In genomic region chrX:151178746-151179145, GRCh38 we compare ENCODE assay signal across 20 cellular contexts. TPM values are rescaled to one million over a fixed set of nuclear protein-coding genes. Genes with fewer than 3 reads are reported as not detected.
DNase-seq lines count a peak whose midpoint lies in the region; ATAC-seq and TF ChIP-seq lines count a peak whose summit lies in the region.
"Had no signal": no experiment of that assay in that cellular context is flagged by ENCODE, and none has a peak within 500 bp of the region (broad histone marks: within the 10 kb centered on the region; RNA-seq: fewer than 3 reads in every experiment).

No MANE protein-coding gene starts in this region.

- H3K27me3 ChIP-seq in HUES64 (ENCODE audit: insufficient read depth, low read length) (peaks cover 64% of the 10 kb centered on the region), iPS DF 6.9 (ENCODE audit: control insufficient read depth, insufficient read depth, low read length) (peaks cover 21% of the 10 kb centered on the region), neural progenitor cell (peaks cover 99% of the 10 kb centered on the region), SK-N-SH (ENCODE audit: insufficient read depth) (peaks cover 50% of the 10 kb centered on the region; the same call in 1 of the 2 replicates), heart left ventricle (peaks cover 0 to 80% (median 30%) of the 10 kb centered on the region in 9 donors)

- intact Hi-C loops in Calu3 (cut with micrococcal nuclease; ENCODE audit: unreplicated experiment) (no loop called here), heart left ventricle (cut with DNase I) (no loop called here)

- no TSS peak for BruUV-seq in Calu3 (replicated peaks; lab: Mats Ljungman, UMichigan)

- no peak for TF ChIP-seq POLR2A in heart left ventricle (IDR thresholded peaks at IDR 0.05)

- H3F3A ChIP-seq in neural progenitor cell (ENCODE audit: low read depth): no peaks in the 10 kb centered on the region
- no peaks in the 10 kb centered on the region for H3F3A ChIP-seq in SK-N-SH (replicated peaks; ENCODE audit: insufficient read depth)

- peak overlapping the region; percentile 74 for H3K4me2 ChIP-seq in neural progenitor cell
- no peak overlapping the region for H3K4me2 ChIP-seq in SK-N-SH

- H3K9ac ChIP-seq in HUES64 (ENCODE audit: low read depth, low read length): no peak overlapping the region
- no peak overlapping the region for H3K9ac ChIP-seq in neural progenitor cell
- H3K9ac ChIP-seq in SK-N-SH: no peak overlapping the region

- ATAC-seq in heart left ventricle: no peak
- ATAC-seq: SK-N-SH treated with all-trans-retinoic acid at 6 μM for 48 hours had no signal

- no peak for TF ChIP-seq EP300 in SK-N-SH (IDR thresholded peaks at IDR 0.05; ENCODE audit: borderline replicate concordance in 1 of 2, low read depth in 1 of 2, low read length in 1 of 2)

- H3K4me1 ChIP-seq in HUES64 (ENCODE audit: insufficient read depth, low read length): peaks cover 5% of the 10 kb centered on the region; the same call in 1 of the 2 replicates
- peaks cover 2% of the 10 kb centered on the region for H3K4me1 ChIP-seq in iPS DF 6.9 (ENCODE audit: control insufficient read depth, insufficient read depth, low read length)
- H3K4me1 ChIP-seq in neural progenitor cell: peaks cover 6% of the 10 kb centered on the region
- H3K4me1 ChIP-seq in SK-N-SH (ENCODE audit: control insufficient read depth in 1 of 2, insufficient read depth in 2 of 2, low read depth in 1 of 2, low read length in 1 of 2): no peaks in the 10 kb centered on the region
- H3K4me1 ChIP-seq in heart left ventricle: peaks cover 0 to 10% (median 0%) of the 10 kb centered on the region in 12 donors

- TF ChIP-seq RAD21 in SK-N-SH (IDR thresholded peaks at IDR 0.05; ENCODE audit: low read length): no peak

- H3K4me3 Mint-ChIP-seq in Calu3 (ENCODE audit: low read depth, unreplicated experiment): peak overlapping the region; percentile 20
- peak overlapping the region; percentile 80 for H3K4me3 Mint-ChIP-seq in neural progenitor cell
- H3K4me3 Mint-ChIP-seq: activated CD4-positive, alpha-beta memory T cell treated with anti-CD3 and anti-CD28 coated beads for 36 hours had no signal

- H3K27ac Mint-ChIP-seq in Calu3 (ENCODE audit: unreplicated experiment): no peak overlapping the region
- H3K27ac Mint-ChIP-seq in neural progenitor cell: no peak overlapping the region
- H3K27ac Mint-ChIP-seq: activated CD4-positive, alpha-beta memory T cell treated with anti-CD3 and anti-CD28 coated beads for 36 hours had no signal

- CTCF ChIA-PET in Calu3 (lab: Charles Lee) (no interaction called here), SK-N-SH (lab: Yijun Ruan, JAX) (no interaction called here)

- H3K4me1 Mint-ChIP-seq in Calu3 (ENCODE audit: low read depth, unreplicated experiment) (no peaks in the 10 kb centered on the region), neural progenitor cell (peaks cover 12% of the 10 kb centered on the region)

- TF ChIP-seq CTCF in Calu3 (IDR thresholded peaks at IDR 0.05; ENCODE audit: unreplicated experiment): no peak
- TF ChIP-seq CTCF in neural progenitor cell (IDR thresholded peaks at IDR 0.05): no peak
- no peak for TF ChIP-seq CTCF in SK-N-SH (IDR thresholded peaks at IDR 0.05)
- no peak for TF ChIP-seq CTCF in heart left ventricle (IDR thresholded peaks at IDR 0.05)

- no peaks in the 10 kb centered on the region for H3K36me3 Mint-ChIP-seq in Calu3 (ENCODE audit: insufficient read depth, unreplicated experiment)
- H3K36me3 Mint-ChIP-seq in neural progenitor cell: peaks cover 11% of the 10 kb centered on the region
- H3K36me3 Mint-ChIP-seq: activated CD4-positive, alpha-beta memory T cell treated with anti-CD3 and anti-CD28 coated beads for 36 hours had no signal

- no peaks in the 10 kb centered on the region for H3K9me2 ChIP-seq in SK-N-SH

- H3K27ac ChIP-seq in HUES64 (ENCODE audit: low read depth, low read length): no peak overlapping the region
- H3K27ac ChIP-seq in iPS DF 6.9 (ENCODE audit: low read length): no peak overlapping the region
- no peak overlapping the region for H3K27ac ChIP-seq in neural progenitor cell
- no peak overlapping the region for H3K27ac ChIP-seq in SK-N-SH (ENCODE audit: low read depth in 2 of 2, low read length in 1 of 2)
- H3K27ac ChIP-seq in heart left ventricle: no peak overlapping the region
- H3K27ac ChIP-seq: right atrium auricular region had no signal

- H3K27me3 Mint-ChIP-seq in Calu3 (ENCODE audit: unreplicated experiment) (peaks cover 46% of the 10 kb centered on the region), neural progenitor cell (ENCODE audit: insufficient read depth, low read depth) (peaks cover 33% of the 10 kb centered on the region)

- no peaks in the 10 kb centered on the region for H3K36me3 ChIP-seq in HUES64 (ENCODE audit: insufficient read depth, low read length)
- H3K36me3 ChIP-seq in iPS DF 6.9 (ENCODE audit: control insufficient read depth, insufficient read depth, low read length): no peaks in the 10 kb centered on the region
- H3K36me3 ChIP-seq in neural progenitor cell: no peaks in the 10 kb centered on the region
- no peaks in the 10 kb centered on the region for H3K36me3 ChIP-seq in SK-N-SH (replicated peaks in 1 of 2; ENCODE audit: control insufficient read depth in 1 of 2, insufficient read depth in 2 of 2, low read length in 1 of 2)
- no peaks in the 10 kb centered on the region for H3K36me3 ChIP-seq in heart left ventricle
- H3K36me3 ChIP-seq: right atrium auricular region had no signal

- WGBS in HUES64: 2% methylated on average over 13 of the region's 18 CpGs
- WGBS in iPS DF 6.9 (ENCODE audit: insufficient coverage, insufficient read length): no CpG with 5 or more reads among the region's 18 CpGs
- 8% methylated on average over 15 of the region's 18 CpGs for WGBS in SK-N-SH (ENCODE audit: low lambda C conversion rate)
- WGBS in heart left ventricle, 4 donors: 2 to 31% (median 15%) methylated on average over 18 of the region's 18 CpGs

- H3K4me3 ChIP-seq in HUES64 (ENCODE audit: low read length): peak overlapping the region; percentile 61
- H3K4me3 ChIP-seq in iPS DF 6.9 (ENCODE audit: low read length): peak overlapping the region; percentile 35; the same call in 1 of the 2 replicates
- H3K4me3 ChIP-seq in neural progenitor cell: peak overlapping the region; percentile 60
- H3K4me3 ChIP-seq in SK-N-SH (ENCODE audit: low read depth in 2 of 2, low read length in 1 of 2): no peak overlapping the region
- no peak overlapping the region for H3K4me3 ChIP-seq in heart left ventricle
- H3K4me3 ChIP-seq: right atrium auricular region had no signal

- peaks cover 6% of the 10 kb centered on the region; the same call in 1 of the 2 replicates for H3K9me3 ChIP-seq in HUES64 (ENCODE audit: insufficient read depth, low read depth, low read length)
- H3K9me3 ChIP-seq in iPS DF 6.9 (ENCODE audit: control insufficient read depth, insufficient read depth, low read length): peaks cover 2% of the 10 kb centered on the region
- no peaks in the 10 kb centered on the region for H3K9me3 ChIP-seq in neural progenitor cell (ENCODE audit: low read depth)
- no peaks in the 10 kb centered on the region for H3K9me3 ChIP-seq in SK-N-SH
- peaks cover 0 to 22% (median 0%) of the 10 kb centered on the region in 12 donors for H3K9me3 ChIP-seq in heart left ventricle

- H2AFZ ChIP-seq in neural progenitor cell (replicated peaks) (no peak overlapping the region), SK-N-SH (ENCODE audit: low read depth) (no peak overlapping the region)

- no peak for DNase-seq in Calu3
- no peak for DNase-seq in iPS DF 6.9 (ENCODE audit: low read depth, low spot score)
- peak; percentile 6 for DNase-seq in neural progenitor cell (ENCODE audit: low spot score)
- DNase-seq in HPDE6-E6E7 (ENCODE audit: extremely low spot score): no peak
- no peak for DNase-seq in SK-N-SH
- no peak for DNase-seq in heart left ventricle
- DNase-seq: activated CD4-positive, alpha-beta memory T cell treated with anti-CD3 and anti-CD28 coated beads for 36 hours; activated CD4-positive, CD25-positive, alpha-beta regulatory T cell; activated naive CD4-positive, alpha-beta T cell treated with Interleukin-2 at 50 U/mL for 16 hours; NCI-H1417; NCI-H510A; stimulated activated CD4-positive, alpha-beta T cell treated with anti-CD3 and anti-CD28 coated beads, Interleukin-12 subunit alpha, Interleukin-12 subunit beta, amount 100 ng/mL, for 4 hours; T-helper 9 cell had no signal

- H3K9me3 Mint-ChIP-seq in Calu3 (ENCODE audit: low read depth, unreplicated experiment) (peaks cover 4% of the 10 kb centered on the region), neural progenitor cell (peaks cover 24% of the 10 kb centered on the region)
- H3K9me3 Mint-ChIP-seq: activated CD4-positive, alpha-beta memory T cell treated with anti-CD3 and anti-CD28 coated beads for 36 hours had no signal

- H4K20me1 ChIP-seq in neural progenitor cell (ENCODE audit: low read depth) (no peaks in the 10 kb centered on the region), SK-N-SH (ENCODE audit: insufficient read depth) (no peaks in the 10 kb centered on the region)

- POLR2A ChIA-PET in SK-N-SH (lab: Yijun Ruan, JAX): no interaction called here

- H3K79me2 ChIP-seq in neural progenitor cell (ENCODE audit: low read depth): no peaks in the 10 kb centered on the region
- H3K79me2 ChIP-seq in SK-N-SH (ENCODE audit: insufficient read depth): no peaks in the 10 kb centered on the region

TF ChIP-seq in SK-N-SH, 30 proteins besides CTCF, POLR2A, EP300 and RAD21 (continues in another document):
- TF ChIP-seq, protein P1, sequence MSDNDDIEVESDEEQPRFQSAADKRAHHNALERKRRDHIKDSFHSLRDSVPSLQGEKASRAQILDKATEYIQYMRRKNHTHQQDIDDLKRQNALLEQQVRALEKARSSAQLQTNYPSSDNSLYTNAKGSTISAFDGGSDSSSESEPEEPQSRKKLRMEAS (IDR thresholded peaks at IDR 0.05; ENCODE audit: low read depth): no peak
- TF ChIP-seq ELF1 (IDR thresholded peaks at IDR 0.05) (no peak), USF1 (IDR thresholded peaks at IDR 0.05; ENCODE audit: borderline replicate concordance, low read depth) (no peak), POLR2AphosphoS5 (IDR thresholded peaks at IDR 0.05; ENCODE audit: low read depth, low read length) (no peak), CHD2 (IDR thresholded peaks at IDR 0.05; ENCODE audit: low read length, partially characterized antibody) (no peak), GATA2 (CRISPR knock-in tag; IDR thresholded peaks at IDR 0.05) (no peak)

RNA-seq across cellular contexts. Expression of gene GPR50, which starts 2.4 kb away (rescaled TPM):
- total RNA-seq in Calu3 (2022) (not detected in 2 replicates), neural progenitor cell (ENCODE audit: low replicate concordance) (0.47 and 2.2 TPM in 2 replicates), heart left ventricle (not detected)
- polyA plus RNA-seq in HUES64 (2013, experiment 1 of 2): 2.7 TPM
- polyA plus RNA-seq in HUES64 (2013, experiment 2 of 2): 2.3 TPM
- polyA plus RNA-seq in SK-N-SH (2012; rRNA removed) (not detected in 2 replicates), heart left ventricle (not detected)
- not detected in 2 replicates for polyA plus RNA-seq in SK-N-SH (2012; cell fraction: cytosol; rRNA removed)
- 0.11 and 0.12 TPM in 2 replicates for polyA plus RNA-seq in SK-N-SH (2012; cell fraction: nucleus; rRNA removed)
- total RNA-seq: activated CD4-positive, alpha-beta memory T cell treated with anti-CD3 and anti-CD28 coated beads for 36 hours; fibroblast of lung; glomerular endothelial cell; osteoblast; right atrium auricular region; RPMI7951 had no signal
- polyA plus RNA-seq: fibroblast of lung had no signal

Comparison
In these comparisons a context has a peak if more than half of its experiments do, and no peak if none do; other contexts are left out.
1. H3K4me3 ChIP-seq: peak in HUES64 (single experiment), iPS DF 6.9 (single experiment) and neural progenitor cell (single experiment); none in SK-N-SH (0 of 2) and heart left ventricle (0 of 12).